Comparison of ENCODE assay signal across 11 cellular contexts in the genomic region with DNA sequence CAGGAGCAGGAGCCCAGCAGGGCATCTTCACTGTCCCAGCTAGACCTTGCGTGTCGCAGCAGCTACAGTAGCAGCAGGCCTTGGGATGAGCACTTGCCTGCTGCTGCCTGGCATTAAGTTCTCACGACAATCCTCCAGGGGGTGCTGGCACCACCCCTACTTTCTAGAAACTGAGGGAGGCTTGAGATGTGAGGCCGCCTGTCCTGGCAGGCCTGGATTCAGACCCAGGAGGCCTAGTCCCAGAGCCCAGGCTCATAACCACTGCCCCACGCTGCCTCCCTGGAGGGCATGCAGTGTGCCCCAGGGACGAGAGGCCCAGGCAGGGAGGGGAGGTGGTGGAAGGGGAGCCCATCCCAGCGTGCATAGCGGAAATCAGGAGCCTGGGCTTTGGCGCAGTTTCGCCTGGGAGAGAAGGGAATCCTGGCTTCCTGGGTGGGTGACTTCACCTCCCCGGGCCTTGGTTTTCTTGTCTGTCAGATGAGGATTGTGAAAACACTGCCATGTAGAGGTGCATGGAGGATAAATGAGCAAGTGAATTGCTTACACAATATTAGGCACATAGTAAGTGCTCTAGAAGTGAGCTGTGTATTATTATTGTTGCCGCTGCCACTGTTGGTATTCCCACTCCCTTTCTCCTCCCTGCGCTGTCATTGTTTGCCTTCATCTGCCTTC. TPM values are rescaled to one million over a fixed set of nuclear protein-coding genes. Genes with fewer than 3 reads are reported as not detected.
A peak's percentile ranks its signal among the peaks of the same experiment; 100 is the strongest.
DNase-seq lines count a peak whose midpoint lies in the region; ATAC-seq and TF ChIP-seq lines count a peak whose summit lies in the region.
"Had no signal": no experiment of that assay in that cellular context is flagged by ENCODE, and none has a peak within 500 bp of the region (broad histone marks: within the 10 kb centered on the region; RNA-seq: fewer than 3 reads in every experiment).

No MANE protein-coding gene starts in this region.

- peak overlapping the region in 2 of 6 donors; percentile 26 to 29 for H3K27ac Mint-ChIP-seq in immature natural killer cell

- no peaks in the 10 kb centered on the region for H3K27me3 Mint-ChIP-seq in immature natural killer cell (ENCODE audit: low read depth in 3 of 3)

- H3K9ac ChIP-seq in HCT116 (ENCODE audit: low read length): no peak overlapping the region

- peaks cover 67% of the 10 kb centered on the region for H3K79me2 ChIP-seq in HCT116 (ENCODE audit: insufficient read depth, low read length)

- RAD21 ChIA-PET in HCT116 (lab: Charles Lee; ENCODE audit: low non-redundant PET in 1 of 2, low total read pairs in 2 of 2, uncharacterized antibody in 2 of 2, unreplicated experiment in 2 of 2): interaction anchor here in 1 of 2 experiments (0.7 kb wide), 1 partner anchor 20 kb away, joined by 3 read pairs; no protein-coding TSS in a partner anchor

- H3K36me3 Mint-ChIP-seq in immature natural killer cell: peaks cover 0 to 18% (median 9%) of the 10 kb centered on the region in 3 donors

- no peak overlapping the region for H2AFZ ChIP-seq in HCT116 (ENCODE audit: low read depth, low read length, poor library complexity, severe bottlenecking)

- intact Hi-C loops in HCT116 (cut with micrococcal nuclease): no loop called here

- in situ Hi-C loops in astrocyte of the cerebellum (cut with HindIII; ENCODE audit: low sequenced_read_pairs): no loop called here

- no peak for TF ChIP-seq RAD21 in HCT116 (IDR thresholded peaks at IDR 0.05; ENCODE audit: low read depth)

- H3K4me1 Mint-ChIP-seq in immature natural killer cell: peaks cover 16 to 32% of the 10 kb centered on the region in 2 donors

- no peak for TF ChIP-seq POLR2A in HCT116 (IDR thresholded peaks at IDR 0.05; ENCODE audit: borderline replicate concordance, extremely low read depth, insufficient read depth, insufficient read length)

- CTCF ChIA-PET in HCT116 (lab: Charles Lee): interaction anchor here (0.9 to 1.4 kb wide), 4 partner anchors 9 to 93 kb away, joined by 3 to 7 read pairs (median 4); no protein-coding TSS in a partner anchor

- H3K4me3 ChIP-seq in HCT116 (replicated peaks in 1 of 2; ENCODE audit: low read depth in 1 of 2, low read length in 2 of 2): no peak overlapping the region
- H3K4me3 ChIP-seq in astrocyte of the cerebellum (ENCODE audit: low read depth, low read length): no peak overlapping the region

- DNase-seq in A172 (ENCODE audit: low spot score): peak; percentile 6
- DNase-seq in HCT116 (ENCODE audit: low read depth, low spot score): no peak
- no peak for DNase-seq in astrocyte of the cerebellum (ENCODE audit: low read depth)
- DNase-seq in iris pigment epithelial cell (ENCODE audit: low read depth): peak; percentile 58
- DNase-seq in SW 1271 (lab: John Stamatoyannopoulos, UW): no peak
- no peak for DNase-seq in immature natural killer cell
- DNase-seq in 8988T: no peak
- DNase-seq: activated naive CD4-positive, alpha-beta T cell treated with anti-CD3 and anti-CD28 coated beads, Interleukin-2, amount 50 U/mL, for 16 hours; Kasumi-1 had no signal

- peaks cover 21 to 24% of the 10 kb centered on the region in 2 experiments; a peak in 3 of 4 replicates for H3K36me3 ChIP-seq in HCT116 (ENCODE audit: control insufficient read depth in 1 of 2, insufficient read depth in 2 of 2, low read length in 2 of 2)

- TF ChIP-seq CTCF in HCT116 (IDR thresholded peaks at IDR 0.05 in 2 of 3, conservative IDR thresholded peaks at IDR 0.05 in 1 of 3; ENCODE audit: borderline replicate concordance in 1 of 3, insufficient read depth in 1 of 3, low read depth in 2 of 3, low read length in 2 of 3): peak in 2 of 3 experiments; percentile 26 to 34; a peak in 3 of 6 replicates
- TF ChIP-seq CTCF in astrocyte of the cerebellum (IDR thresholded peaks at IDR 0.05; ENCODE audit: low read depth, low read length, missing control alignments): peak; percentile 41

- POLR2A ChIA-PET in HCT116 (lab: Charles Lee): no interaction called here

- peak; percentile 54 for ATAC-seq in HCT116
- ATAC-seq in GM21381 (IDR thresholded peaks at IDR 0.05; ENCODE audit: unreplicated experiment): no peak

- no peak overlapping the region for H3K4me3 Mint-ChIP-seq in immature natural killer cell

- H3K4me1 ChIP-seq in HCT116 (ENCODE audit: control insufficient read depth in 1 of 2, insufficient read depth in 2 of 2, low read length in 2 of 2): peaks cover 24 to 34% of the 10 kb centered on the region in 2 experiments; a peak in 3 of 4 replicates

- no peaks in the 10 kb centered on the region for H3K9me3 Mint-ChIP-seq in immature natural killer cell

- no peaks in the 10 kb centered on the region for H4K20me1 ChIP-seq in HCT116 (ENCODE audit: insufficient read depth)

- no peaks in the 10 kb centered on the region for H3K9me3 ChIP-seq in HCT116 (ENCODE audit: control insufficient read depth in 1 of 2, insufficient read depth in 1 of 2, low read depth in 1 of 2, low read length in 2 of 2)

- H3K27me3 ChIP-seq in HCT116 (ENCODE audit: insufficient read depth, low read length): no peaks in the 10 kb centered on the region

- H3K9me2 ChIP-seq in HCT116 (ENCODE audit: insufficient read depth): no peaks in the 10 kb centered on the region

- H3K4me2 ChIP-seq in HCT116 (ENCODE audit: low read length): peak overlapping the region; percentile 37

- H3K27ac ChIP-seq in HCT116 (ENCODE audit: low read depth, low read length): peak overlapping the region; percentile 67

- BruUV-seq in HCT116 (replicated peaks; lab: Mats Ljungman, UMichigan): no TSS peak

TF ChIP-seq in HCT116, 20 proteins besides CTCF, POLR2A, EP300 and RAD21:
- TF ChIP-seq JUND (IDR thresholded peaks at IDR 0.05) (no peak), ELF1 (IDR thresholded peaks at IDR 0.05; ENCODE audit: borderline replicate concordance, low read depth) (no peak)
- TF ChIP-seq, protein P1, sequence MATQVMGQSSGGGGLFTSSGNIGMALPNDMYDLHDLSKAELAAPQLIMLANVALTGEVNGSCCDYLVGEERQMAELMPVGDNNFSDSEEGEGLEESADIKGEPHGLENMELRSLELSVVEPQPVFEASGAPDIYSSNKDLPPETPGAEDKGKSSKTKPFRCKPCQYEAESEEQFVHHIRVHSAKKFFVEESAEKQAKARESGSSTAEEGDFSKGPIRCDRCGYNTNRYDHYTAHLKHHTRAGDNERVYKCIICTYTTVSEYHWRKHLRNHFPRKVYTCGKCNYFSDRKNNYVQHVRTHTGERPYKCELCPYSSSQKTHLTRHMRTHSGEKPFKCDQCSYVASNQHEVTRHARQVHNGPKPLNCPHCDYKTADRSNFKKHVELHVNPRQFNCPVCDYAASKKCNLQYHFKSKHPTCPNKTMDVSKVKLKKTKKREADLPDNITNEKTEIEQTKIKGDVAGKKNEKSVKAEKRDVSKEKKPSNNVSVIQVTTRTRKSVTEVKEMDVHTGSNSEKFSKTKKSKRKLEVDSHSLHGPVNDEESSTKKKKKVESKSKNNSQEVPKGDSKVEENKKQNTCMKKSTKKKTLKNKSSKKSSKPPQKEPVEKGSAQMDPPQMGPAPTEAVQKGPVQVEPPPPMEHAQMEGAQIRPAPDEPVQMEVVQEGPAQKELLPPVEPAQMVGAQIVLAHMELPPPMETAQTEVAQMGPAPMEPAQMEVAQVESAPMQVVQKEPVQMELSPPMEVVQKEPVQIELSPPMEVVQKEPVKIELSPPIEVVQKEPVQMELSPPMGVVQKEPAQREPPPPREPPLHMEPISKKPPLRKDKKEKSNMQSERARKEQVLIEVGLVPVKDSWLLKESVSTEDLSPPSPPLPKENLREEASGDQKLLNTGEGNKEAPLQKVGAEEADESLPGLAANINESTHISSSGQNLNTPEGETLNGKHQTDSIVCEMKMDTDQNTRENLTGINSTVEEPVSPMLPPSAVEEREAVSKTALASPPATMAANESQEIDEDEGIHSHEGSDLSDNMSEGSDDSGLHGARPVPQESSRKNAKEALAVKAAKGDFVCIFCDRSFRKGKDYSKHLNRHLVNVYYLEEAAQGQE (IDR thresholded peaks at IDR 0.05; ENCODE audit: low read depth): no peak

RNA-seq across cellular contexts. Expression of a gene that starts 26.1 kb away (rescaled TPM):
- total RNA-seq in A172 (2014; rRNA removed; shearing (Covaris generic)): 40.4 and 53.1 TPM in 2 replicates
- 102 TPM for total RNA-seq in HCT116 (2021; ENCODE audit: unreplicated experiment)
- polyA plus RNA-seq in HCT116 (2012): 99.9 and 106 TPM in 2 replicates
- 10 to 100 TPM; 25.0 to 80.9 (median 63.8) TPM for polyA plus RNA-seq in immature natural killer cell

RNA-seq across cellular contexts. Expression of a gene that starts 40.3 kb away (rescaled TPM):
- total RNA-seq in A172 (2014; rRNA removed; shearing (Covaris generic)): not detected in 2 replicates
- 0.10 TPM for total RNA-seq in HCT116 (2021; ENCODE audit: unreplicated experiment)
- polyA plus RNA-seq in HCT116 (2012): 0.01 TPM in 1 of 2 replicates, not detected in the other
- polyA plus RNA-seq in immature natural killer cell: not detected

RNA-seq across cellular contexts. Expression of a gene that starts 55.7 kb away (rescaled TPM):
- not detected in 2 replicates for total RNA-seq in A172 (2014; rRNA removed; shearing (Covaris generic))
- total RNA-seq in HCT116 (2021; ENCODE audit: unreplicated experiment): not detected
- polyA plus RNA-seq in HCT116 (2012): not detected in 2 replicates
- under 1 TPM in 1 of 3 donors, not detected in 2; 0.04 TPM for polyA plus RNA-seq in immature natural killer cell
- total RNA-seq: renal cortical epithelial cell had no signal

Comparison
In these comparisons a context has a peak if more than half of its experiments do, and no peak if none do; other contexts are left out.
1. DNase-seq: peak in A172 (single experiment) and iris pigment epithelial cell (single experiment); none in HCT116 (single experiment), astrocyte of the cerebellum (single experiment), SW 1271 (0 of 2), immature natural killer cell (0 of 3) and 8988T (single experiment).